In genomic region chr11:101916422-101916821, GRCh38 we compare ENCODE assay signal across 8 cellular contexts. TPM values are rescaled to one million over a fixed set of nuclear protein-coding genes. Genes with fewer than 3 reads are reported as not detected.
A peak's percentile ranks its signal among the peaks of the same experiment; 100 is the strongest.
DNase-seq lines count a peak whose midpoint lies in the region; ATAC-seq and TF ChIP-seq lines count a peak whose summit lies in the region.

Gene ANGPTL5 (minus strand): TSS chr11:101916522. CDS start chr11:101907909, 8,613 bp downstream.

- H3K79me1 ChIP-seq in H9 (ENCODE audit: insufficient read depth, low read depth, low read length, poor library complexity, severe bottlenecking), result no peaks in the 10 kb centered on the region

- H4K91ac ChIP-seq in H9 (ENCODE audit: insufficient read length, low read depth, low read length), result no peak within 1 kb of the TSS

- peak within 1 kb of the TSS; percentile 82 to 89 (median 83) for H3K27ac Mint-ChIP-seq in H9
- peak within 1 kb of the TSS; percentile 81 for H3K27ac Mint-ChIP-seq in activated CD8-positive, alpha-beta T cell treated with anti-CD3 and anti-CD28 coated beads, Interleukin-2, amount 10 ng/mL, durations not matched to agents 7 days and 5 days

- CTCF ChIA-PET in activated CD8-positive, alpha-beta T cell treated with anti-CD3 and anti-CD28 coated beads, Interleukin-2, amount 10 ng/mL, durations not matched to agents 7 days and 5 days (lab: Charles Lee), result interaction anchor here (1.0 kb wide), 1 partner anchor 9 kb away, joined by 3 read pairs; no protein-coding TSS in a partner anchor

- peak within 1 kb of the TSS; percentile 78 to 92 for H3K4me3 Mint-ChIP-seq in H9
- H3K4me3 Mint-ChIP-seq in activated CD8-positive, alpha-beta T cell treated with anti-CD3 and anti-CD28 coated beads, Interleukin-2, amount 10 ng/mL, durations not matched to agents 7 days and 5 days, result peak within 1 kb of the TSS; percentile 88

- H3K79me2 ChIP-seq in H9 (ENCODE audit: insufficient read depth, low read length) (no peaks in the 10 kb centered on the region), smooth muscle cell (ENCODE audit: low read depth) (no peaks in the 10 kb centered on the region)

- H3K36me3 Mint-ChIP-seq in H9 (ENCODE audit: insufficient read depth in 1 of 3, low read depth in 3 of 3), result no peaks in the 10 kb centered on the region
- H3K36me3 Mint-ChIP-seq in activated CD8-positive, alpha-beta T cell treated with anti-CD3 and anti-CD28 coated beads, Interleukin-2, amount 10 ng/mL, durations not matched to agents 7 days and 5 days (ENCODE audit: low read depth), result no peaks in the 10 kb centered on the region

- POLR2A ChIA-PET in activated CD8-positive, alpha-beta T cell treated with anti-CD3 and anti-CD28 coated beads, Interleukin-2, amount 10 ng/mL, durations not matched to agents 7 days and 5 days (lab: Charles Lee), result no interaction called here

- H3K27ac ChIP-seq in H9 (ENCODE audit: insufficient read length, low read depth, low read length) (no peak within 1 kb of the TSS), smooth muscle cell (ENCODE audit: low read depth) (peak within 1 kb of the TSS; percentile 93)

- no peak within 1 kb of the TSS for H2AK5ac ChIP-seq in H9 (ENCODE audit: insufficient read length, low read length)

- H3K9me3 ChIP-seq in H9 (ENCODE audit: control insufficient read depth, low read depth, low read length) (no peaks in the 10 kb centered on the region), smooth muscle cell (replicated peaks; ENCODE audit: low read depth) (no peaks in the 10 kb centered on the region)

- H3K36me3 ChIP-seq in smooth muscle cell (ENCODE audit: low read depth), result no peaks in the 10 kb centered on the region

- H3K4me1 ChIP-seq in H9 (ENCODE audit: insufficient read depth, low read length) (peaks cover 3% of the 10 kb centered on the region; the same call in 1 of the 2 replicates), smooth muscle cell (ENCODE audit: low read depth) (peaks cover 11% of the 10 kb centered on the region)

- no peak for ATAC-seq in activated CD8-positive, alpha-beta T cell treated with anti-CD3 and anti-CD28 coated beads, Interleukin-2, amount 10 ng/mL, durations not matched to agents 7 days and 5 days
- ATAC-seq in HG03460 (IDR thresholded peaks at IDR 0.05; ENCODE audit: unreplicated experiment) (no peak), HG02763 (IDR thresholded peaks at IDR 0.05; ENCODE audit: unreplicated experiment) (no peak)

- H3K27me3 ChIP-seq in H9 (ENCODE audit: insufficient read depth, low read length) (no peaks in the 10 kb centered on the region), smooth muscle cell (ENCODE audit: low read depth) (no peaks in the 10 kb centered on the region)

- H4K20me1 ChIP-seq in H9 (ENCODE audit: control insufficient read depth, insufficient read depth, insufficient read length) (no peaks in the 10 kb centered on the region), smooth muscle cell (ENCODE audit: low read depth) (no peaks in the 10 kb centered on the region)

- no peak within 1 kb of the TSS for H3K23ac ChIP-seq in H9 (ENCODE audit: insufficient read length, low read depth, low read length)

- TF ChIP-seq CTCF in H9 (conservative IDR thresholded peaks at IDR 0.05) (no peak), smooth muscle cell (IDR thresholded peaks at IDR 0.05; ENCODE audit: borderline replicate concordance, insufficient read depth, poor library complexity, severe bottlenecking) (no peak)

- H3K27me3 Mint-ChIP-seq in H9 (ENCODE audit: low read depth), result no peaks in the 10 kb centered on the region
- peaks cover 3% of the 10 kb centered on the region for H3K27me3 Mint-ChIP-seq in activated CD8-positive, alpha-beta T cell treated with anti-CD3 and anti-CD28 coated beads, Interleukin-2, amount 10 ng/mL, durations not matched to agents 7 days and 5 days (ENCODE audit: low read depth)

- peak within 1 kb of the TSS; percentile 81 for H3K9ac ChIP-seq in H9 (ENCODE audit: extremely low read depth, insufficient read length, low read length)
- peak within 1 kb of the TSS; percentile 87 for H3K9ac ChIP-seq in smooth muscle cell (ENCODE audit: low read depth)

- no peak for TF ChIP-seq POLR2A in erythroblast (IDR thresholded peaks at IDR 0.05; ENCODE audit: low read length)

- no peak within 1 kb of the TSS for H3K4ac ChIP-seq in H9 (ENCODE audit: low read depth, low read length)

- peaks cover 17 to 26% of the 10 kb centered on the region in 2 experiments for H3K4me1 Mint-ChIP-seq in H9
- peaks cover 22% of the 10 kb centered on the region for H3K4me1 Mint-ChIP-seq in activated CD8-positive, alpha-beta T cell treated with anti-CD3 and anti-CD28 coated beads, Interleukin-2, amount 10 ng/mL, durations not matched to agents 7 days and 5 days (ENCODE audit: low read depth)

- no peak within 1 kb of the TSS for H2BK15ac ChIP-seq in H9 (ENCODE audit: low read depth, low read length)

- peaks cover 5% of the 10 kb centered on the region for H3K23me2 ChIP-seq in H9 (ENCODE audit: insufficient read length, low read depth, low read length, poor library complexity, severe bottlenecking)

- H3K4me3 ChIP-seq in iPS-11a (ENCODE audit: low read depth, low read length), result peak within 1 kb of the TSS; percentile 67
- H3K4me3 ChIP-seq in smooth muscle cell, result peak within 1 kb of the TSS; percentile 65

- H3K9me3 Mint-ChIP-seq in H9, result no peaks in the 10 kb centered on the region
- H3K9me3 Mint-ChIP-seq in activated CD8-positive, alpha-beta T cell treated with anti-CD3 and anti-CD28 coated beads, Interleukin-2, amount 10 ng/mL, durations not matched to agents 7 days and 5 days (ENCODE audit: insufficient read depth), result no peaks in the 10 kb centered on the region

- no peak within 1 kb of the TSS for H4K5ac ChIP-seq in H9 (ENCODE audit: insufficient read length, low read depth, low read length)

- H2BK20ac ChIP-seq in H9 (ENCODE audit: low read depth, low read length, poor library complexity, severe bottlenecking), result no peak within 1 kb of the TSS

- H2BK120ac ChIP-seq in H9 (ENCODE audit: low read depth, low read length, poor library complexity, severe bottlenecking), result no peak within 1 kb of the TSS

- DNase-seq in H9, result no peak
- DNase-seq in activated CD8-positive, alpha-beta T cell treated with anti-CD3 and anti-CD28 coated beads, Interleukin-2, amount 10 ng/mL, durations not matched to agents 7 days and 5 days, result no peak
- no peak for DNase-seq in smooth muscle cell (lab: John Stamatoyannopoulos, UW; ENCODE audit: unreplicated experiment)
- no peak for DNase-seq in erythroblast (lab: John Stamatoyannopoulos, UW)
- no peak for DNase-seq in OCI-M2 (lab: John Stamatoyannopoulos, UW; ENCODE audit: unreplicated experiment)

- H2BK12ac ChIP-seq in H9 (ENCODE audit: insufficient read length, low read depth, low read length), result no peak within 1 kb of the TSS

- H3K4me2 ChIP-seq in H9 (ENCODE audit: insufficient read depth, insufficient read length, low read length) (peak within 1 kb of the TSS; percentile 69), smooth muscle cell (peak within 1 kb of the TSS; percentile 80)

- WGBS in H9 (ENCODE audit: extremely low coverage, insufficient read length, low lambda C conversion rate), result no CpG with 5 or more reads among the region's 2 CpGs
- 96% methylated on average over 2 of the region's 2 CpGs for WGBS in smooth muscle cell (ENCODE audit: low lambda C conversion rate)

- H3K14ac ChIP-seq in H9 (ENCODE audit: insufficient read depth, low read length), result peak within 1 kb of the TSS; percentile 26; the same call in 1 of the 2 replicates

- peak within 1 kb of the TSS; percentile 12 for H3K18ac ChIP-seq in H9 (ENCODE audit: insufficient read length, low read depth, low read length)

- no peaks in the 10 kb centered on the region for H3F3A ChIP-seq in smooth muscle cell (ENCODE audit: low read depth)

- no peak within 1 kb of the TSS for H3K56ac ChIP-seq in H9 (ENCODE audit: insufficient read length, low read depth, low read length)

- H2AFZ ChIP-seq in H9 (ENCODE audit: low read length) (peak within 1 kb of the TSS; percentile 91), smooth muscle cell (ENCODE audit: low read depth) (peak within 1 kb of the TSS; percentile 94)

- H2BK5ac ChIP-seq in H9 (ENCODE audit: insufficient read length, low read length), result no peak within 1 kb of the TSS

- no peak within 1 kb of the TSS for H4K8ac ChIP-seq in H9 (replicated peaks; ENCODE audit: insufficient read length, low read depth, low read length)

- H3T11ph ChIP-seq in H9 (ENCODE audit: low read length), result no peak within 1 kb of the TSS

RNA-seq across cellular contexts. Expression of gene ANGPTL5, which starts in this region (rescaled TPM):
- total RNA-seq in H9 (2021), result not detected in 2 replicates
- total RNA-seq in activated CD8-positive, alpha-beta T cell treated with anti-CD3 and anti-CD28 coated beads, Interleukin-2, amount 10 ng/mL, durations not matched to agents 7 days and 5 days, result not detected
- total RNA-seq in smooth muscle cell, result not detected in 2 replicates
- polyA plus RNA-seq in smooth muscle cell, result not detected in 2 replicates
